In genomic region chr1:220235462-220235861, GRCh38 we compare ENCODE assay signal across 22 cellular contexts. TPM values are rescaled to one million over a fixed set of nuclear protein-coding genes. Genes with fewer than 3 reads are reported as not detected.
A peak's percentile ranks its signal among the peaks of the same experiment; 100 is the strongest.
DNase-seq lines count a peak whose midpoint lies in the region; ATAC-seq and TF ChIP-seq lines count a peak whose summit lies in the region.
"Had no signal": no experiment of that assay in that cellular context is flagged by ENCODE, and none has a peak within 500 bp of the region (broad histone marks: within the 10 kb centered on the region; RNA-seq: fewer than 3 reads in every experiment).

No MANE protein-coding gene starts in this region.

- no peaks in the 10 kb centered on the region for H3K9me3 Mint-ChIP-seq in natural killer cell
- H3K9me3 Mint-ChIP-seq: activated T-helper 2 cell treated with anti-CD3 and anti-CD28 coated beads, Interferon-gamma antibody, Interleukin-2, Interleukin-4, amounts not matched to agents 10 μg/mL and 5 μg/mL and 100 μg/mL, durations not matched to agents 14 hours and 24 hours and 36 hours; central memory CD8-positive, alpha-beta T cell; neural crest cell; WTC11 had no signal

- WGBS in ovary, 3 donors, result 82 to 87% (median 87%) methylated on average over 1 of the region's 1 CpG

- H3K4me3 ChIP-seq in ovary, result no peak overlapping the region
- H3K4me3 ChIP-seq: HAP-1, thoracic aorta had no signal

- H3K4me3 Mint-ChIP-seq in natural killer cell, result no peak overlapping the region
- H3K4me3 Mint-ChIP-seq: activated CD8-positive, alpha-beta T cell treated with anti-CD3 and anti-CD28 coated beads, Interleukin-2, amount 10 ng/mL, durations not matched to agents 7 days and 5 days; central memory CD8-positive, alpha-beta T cell; neural crest cell; WTC11 had no signal

- H3K27me3 Mint-ChIP-seq in natural killer cell (ENCODE audit: low read depth in 2 of 2), result no peaks in the 10 kb centered on the region
- H3K27me3 Mint-ChIP-seq: central memory CD8-positive, alpha-beta T cell had no signal

- H3K27ac Mint-ChIP-seq in natural killer cell, result no peak overlapping the region
- H3K27ac Mint-ChIP-seq: activated CD8-positive, alpha-beta T cell treated with anti-CD3 and anti-CD28 coated beads, Interleukin-2, amount 10 ng/mL, durations not matched to agents 7 days and 5 days; activated T-helper 2 cell treated with anti-CD3 and anti-CD28 coated beads, Interferon-gamma antibody, Interleukin-2, Interleukin-4, amounts not matched to agents 10 μg/mL and 5 μg/mL and 100 μg/mL, durations not matched to agents 14 hours and 24 hours and 36 hours had no signal

- H3K36me3 Mint-ChIP-seq in natural killer cell, result no peaks in the 10 kb centered on the region

- no peaks in the 10 kb centered on the region for H3K9me3 ChIP-seq in ovary
- H3K9me3 ChIP-seq: BE2C, HAP-1, thoracic aorta had no signal

- no peak overlapping the region for H3K27ac ChIP-seq in ovary
- H3K27ac ChIP-seq: HL-60, thoracic aorta had no signal

- no peak for TF ChIP-seq POLR2A in ovary (IDR thresholded peaks at IDR 0.05)

- no peak for TF ChIP-seq EP300 in ovary (IDR thresholded peaks at IDR 0.05)

- no peaks in the 10 kb centered on the region for H3K27me3 ChIP-seq in ovary
- H3K27me3 ChIP-seq: BE2C had no signal

- H3K4me1 Mint-ChIP-seq in natural killer cell, result peaks cover 22 to 28% of the 10 kb centered on the region in 2 donors
- H3K4me1 Mint-ChIP-seq: neural crest cell had no signal

- ATAC-seq in left colon, result peak; percentile 86
- no peak for ATAC-seq in natural killer cell
- ATAC-seq: activated CD8-positive, alpha-beta T cell treated with anti-CD3 and anti-CD28 coated beads, Interleukin-2, amount 10 ng/mL, durations not matched to agents 7 days and 5 days had no signal

- no peak for TF ChIP-seq CTCF in ovary (IDR thresholded peaks at IDR 0.05)
- TF ChIP-seq CTCF in natural killer cell (IDR thresholded peaks at IDR 0.05), result no peak

- DNase-seq in ELR (ENCODE audit: low read depth) (peak; percentile 1), M059J (ENCODE audit: low read depth) (peak; percentile 17), NCI-H2196 treated with DMSO at 0.1 percent for 48 hours (lab: John Stamatoyannopoulos, UW; ENCODE audit: unreplicated experiment) (peak; percentile 25), left colon (no peak), ovary (no peak), activated gamma-delta T cell treated with Interleukin-2 at 50 U/mL for 16 hours (no peak), natural killer cell (no peak)
- DNase-seq: activated CD8-positive, alpha-beta T cell treated with anti-CD3 and anti-CD28 coated beads, Interleukin-2, amount 10 ng/mL, durations not matched to agents 7 days and 5 days; BE2C; effector CD4-positive, alpha-beta T cell; head of caudate nucleus; KG1; mesendoderm; NCI-H2171; T-helper 2 cell had no signal

- peaks cover 2% of the 10 kb centered on the region for H3K4me1 ChIP-seq in ovary (ENCODE audit: insufficient read depth)
- H3K4me1 ChIP-seq: BE2C had no signal

- intact Hi-C loops in left colon (cut with DNase I, micrococcal nuclease), result no loop called here
- intact Hi-C loops in ovary (cut with DNase I), result no loop called here
- intact Hi-C loops in natural killer cell (cut with micrococcal nuclease), result no loop called here

- H3K36me3 ChIP-seq in ovary, result no peaks in the 10 kb centered on the region
- H3K36me3 ChIP-seq: BE2C, HAP-1, thoracic aorta had no signal

RNA-seq across cellular contexts. Expression of gene RAB3GAP2, which starts 36.8 kb away (rescaled TPM):
- 19.4 and 19.9 TPM in 2 replicates for total RNA-seq in M059J (2014; rRNA removed; shearing (Covaris generic))
- total RNA-seq in left colon, result 10 to 100 TPM; 30.7 to 33.1 TPM
- total RNA-seq in ovary, result 10 to 100 TPM; 18.0 to 33.4 (median 27.2) TPM
- polyA plus RNA-seq in ovary, result 10 to 100 TPM in 1 of 2 donors, 1 to 10 TPM in 1; 7.6 to 14.9 TPM
- total RNA-seq in natural killer cell, result 10 to 100 TPM; 47.3 to 52.7 (median 51.5) TPM

Comparison
In these comparisons a context has a peak if more than half of its experiments do, and no peak if none do; other contexts are left out.
1. DNase-seq: peak in ELR (single experiment), M059J (single experiment) and NCI-H2196 treated with DMSO at 0.1 percent for 48 hours (single experiment); none in left colon (0 of 2), ovary (0 of 5), activated gamma-delta T cell treated with Interleukin-2 at 50 U/mL for 16 hours (single experiment) and natural killer cell (single experiment).